7 cellular contexts compared by ENCODE assay signal in genomic region chr7:134406431-134406830, GRCh38.
"Had no signal": no experiment of that assay in that cellular context is flagged by ENCODE, and none has a peak within 500 bp of the region (broad histone marks: within the 10 kb centered on the region; RNA-seq: fewer than 3 reads in every experiment).

No MANE protein-coding gene starts in this region.

- H2AFZ ChIP-seq: GM23248 had no signal

- H3K27ac ChIP-seq: GM23248 had no signal

- DNase-seq: GM23248, GOT3, H7, H9, HCEC 1CT, HFFc6 had no signal

- H3K27ac Mint-ChIP-seq: HFFc6 had no signal

- ATAC-seq: HCT116 had no signal

- H3K9me3 Mint-ChIP-seq: H9, HFFc6 had no signal

- H3K9ac ChIP-seq: GM23248 had no signal

- H3K4me3 Mint-ChIP-seq: H9, HFFc6 had no signal

- H3K4me3 ChIP-seq: GM23248 had no signal
